Comparison of ENCODE assay signal across 8 cellular contexts in the genomic region with DNA sequence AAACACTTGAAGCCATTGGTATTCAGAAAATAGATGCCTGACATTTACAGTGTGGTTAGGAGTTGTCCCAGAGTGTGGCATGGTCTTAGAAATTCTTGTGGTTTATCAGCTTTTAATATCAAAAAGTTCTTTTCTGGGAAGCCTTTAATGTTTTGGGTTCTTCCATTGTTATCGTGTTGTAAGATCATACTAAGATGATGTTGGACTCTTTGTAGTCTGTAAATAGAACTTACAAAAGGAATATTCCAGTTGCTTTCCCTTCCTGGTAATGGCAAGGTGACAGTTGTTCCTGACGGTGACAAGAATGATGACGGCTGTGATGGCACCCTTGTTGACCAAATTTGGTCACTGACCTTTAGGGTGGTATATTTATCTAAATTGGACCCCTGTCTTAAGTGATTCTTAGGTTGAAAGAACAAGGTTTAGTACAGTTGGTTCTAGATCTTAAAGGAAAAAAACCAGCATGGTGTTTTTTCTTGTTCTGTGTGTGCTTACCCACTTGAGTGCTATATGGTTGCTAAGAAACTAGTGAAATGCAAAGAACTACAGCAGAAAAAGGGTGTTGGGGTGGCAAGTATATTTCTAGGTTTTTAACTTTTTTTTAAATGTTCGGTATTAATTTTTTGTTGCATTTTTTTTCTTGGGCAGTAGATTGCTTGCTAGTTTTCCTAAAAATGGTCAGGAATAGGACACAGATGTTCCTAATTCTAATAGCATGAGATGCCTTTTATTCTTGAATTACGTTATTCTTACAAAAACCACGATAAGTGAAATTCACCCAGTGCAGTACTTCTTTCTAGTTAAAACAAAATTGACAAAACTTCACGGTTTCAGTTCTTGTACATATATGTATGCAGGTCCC. TPM values are rescaled to one million over a fixed set of nuclear protein-coding genes. Genes with fewer than 3 reads are reported as not detected.
DNase-seq lines count a peak whose midpoint lies in the region; ATAC-seq and TF ChIP-seq lines count a peak whose summit lies in the region.

No MANE protein-coding gene starts in this region.

- H3K4me1 ChIP-seq in iPS-18a (ENCODE audit: control insufficient read depth, low read depth, low read length) = peaks cover 37% of the 10 kb centered on the region
- H3K4me1 ChIP-seq in tibial artery = peaks cover 0 to 73% (median 17%) of the 10 kb centered on the region in 4 donors

- H3K36me3 Mint-ChIP-seq in activated CD4-positive, alpha-beta T cell treated with anti-CD3 and anti-CD28 coated beads, Interleukin-2, amount 10 ng/mL, durations not matched to agents 7 days and 5 days (ENCODE audit: low read depth) = peaks cover 48% of the 10 kb centered on the region
- peaks cover 44% of the 10 kb centered on the region for H3K36me3 Mint-ChIP-seq in activated CD4-positive, alpha-beta memory T cell treated with anti-CD3 and anti-CD28 coated beads for 36 hours

- no peak for ATAC-seq in HG03571 (IDR thresholded peaks at IDR 0.05; ENCODE audit: unreplicated experiment)

- H3K4me3 ChIP-seq in iPS-18a (ENCODE audit: low read length) (peak overlapping the region; percentile 100), tibial artery (peak overlapping the region; percentile 88 to 94)

- H3K4me3 Mint-ChIP-seq in activated CD4-positive, alpha-beta T cell treated with anti-CD3 and anti-CD28 coated beads, Interleukin-2, amount 10 ng/mL, durations not matched to agents 7 days and 5 days = peak overlapping the region; percentile 88
- H3K4me3 Mint-ChIP-seq in activated CD4-positive, alpha-beta memory T cell treated with anti-CD3 and anti-CD28 coated beads for 36 hours = peak overlapping the region; percentile 90

- no peak for DNase-seq in activated CD4-positive, alpha-beta T cell treated with anti-CD3 and anti-CD28 coated beads, Interleukin-2, amount 10 ng/mL, durations not matched to agents 7 days and 5 days
- DNase-seq in activated CD4-positive, alpha-beta T cell treated with anti-CD3 and anti-CD28 coated beads, Interleukin-2, amount 50 U/mL, for 48 hours = no peak
- no peak for DNase-seq in activated CD4-positive, alpha-beta memory T cell treated with anti-CD3 and anti-CD28 coated beads for 36 hours
- DNase-seq in tibial artery (no peak), inferior parietal cortex (ENCODE audit: extremely low spot score) (no peak), posterior cingulate gyrus (no peak)

- peaks cover 6% of the 10 kb centered on the region for H3K27me3 Mint-ChIP-seq in activated CD4-positive, alpha-beta T cell treated with anti-CD3 and anti-CD28 coated beads, Interleukin-2, amount 10 ng/mL, durations not matched to agents 7 days and 5 days
- H3K27me3 Mint-ChIP-seq in activated CD4-positive, alpha-beta memory T cell treated with anti-CD3 and anti-CD28 coated beads for 36 hours = no peaks in the 10 kb centered on the region

- POLR2A ChIA-PET in activated CD4-positive, alpha-beta T cell treated with anti-CD3 and anti-CD28 coated beads, Interleukin-2, amount 10 ng/mL, durations not matched to agents 7 days and 5 days (lab: Charles Lee) = no interaction called here
- POLR2A ChIA-PET in activated CD4-positive, alpha-beta memory T cell treated with anti-CD3 and anti-CD28 coated beads for 36 hours (lab: Charles Lee) = interaction anchor here (1.0 kb wide), 1 partner anchor 248 kb away, joined by 4 read pairs; no protein-coding TSS in a partner anchor

- no peaks in the 10 kb centered on the region for H3K9me3 Mint-ChIP-seq in activated CD4-positive, alpha-beta T cell treated with anti-CD3 and anti-CD28 coated beads, Interleukin-2, amount 10 ng/mL, durations not matched to agents 7 days and 5 days
- H3K9me3 Mint-ChIP-seq in activated CD4-positive, alpha-beta memory T cell treated with anti-CD3 and anti-CD28 coated beads for 36 hours = no peaks in the 10 kb centered on the region

- peaks cover 67% of the 10 kb centered on the region for H3K4me1 Mint-ChIP-seq in activated CD4-positive, alpha-beta T cell treated with anti-CD3 and anti-CD28 coated beads, Interleukin-2, amount 10 ng/mL, durations not matched to agents 7 days and 5 days
- peaks cover 46% of the 10 kb centered on the region for H3K4me1 Mint-ChIP-seq in activated CD4-positive, alpha-beta memory T cell treated with anti-CD3 and anti-CD28 coated beads for 36 hours (ENCODE audit: low read depth)

- intact Hi-C loops in activated CD4-positive, alpha-beta memory T cell treated with anti-CD3 and anti-CD28 coated beads for 36 hours (cut with micrococcal nuclease) = loop anchor here (2.0 to 10.0 kb wide), 4 partner anchors 34 to 398 kb away; partner anchors contain the start of genes ANKRD13A, GIT2 and GLTP
- intact Hi-C loops in tibial artery (cut with DNase I; ENCODE audit: low total_unique reads) = loop anchor here (5.0 to 10.0 kb wide), 2 partner anchors 58 to 181 kb away; no protein-coding TSS in a partner anchor
- intact Hi-C loops in posterior cingulate gyrus (cut with DNase I) = loop anchor here (5.0 to 10.0 kb wide), 2 partner anchors 61 to 188 kb away; no protein-coding TSS in a partner anchor

- no peak for TF ChIP-seq CTCF in tibial artery (IDR thresholded peaks at IDR 0.05)

- H3K27ac Mint-ChIP-seq in activated CD4-positive, alpha-beta T cell treated with anti-CD3 and anti-CD28 coated beads, Interleukin-2, amount 10 ng/mL, durations not matched to agents 7 days and 5 days = peak overlapping the region; percentile 93
- peak overlapping the region; percentile 87 for H3K27ac Mint-ChIP-seq in activated CD4-positive, alpha-beta memory T cell treated with anti-CD3 and anti-CD28 coated beads for 36 hours

- H3K27ac ChIP-seq in iPS-18a (ENCODE audit: low read length) = no peak overlapping the region
- H3K27ac ChIP-seq in tibial artery = peak overlapping the region; percentile 97 to 100

- H3K9ac ChIP-seq in iPS-18a (ENCODE audit: low read length) = peak overlapping the region; percentile 98

- H3K27me3 ChIP-seq in iPS-18a (ENCODE audit: control insufficient read depth, insufficient read depth, low read length) = peaks cover 11% of the 10 kb centered on the region
- no peaks in the 10 kb centered on the region for H3K27me3 ChIP-seq in tibial artery

- CTCF ChIA-PET in activated CD4-positive, alpha-beta T cell treated with anti-CD3 and anti-CD28 coated beads, Interleukin-2, amount 10 ng/mL, durations not matched to agents 7 days and 5 days (lab: Charles Lee) = interaction anchor here (1.3 kb wide), 1 partner anchor 148 kb away, joined by 5 read pairs; no protein-coding TSS in a partner anchor
- CTCF ChIA-PET in activated CD4-positive, alpha-beta memory T cell treated with anti-CD3 and anti-CD28 coated beads for 36 hours (lab: Charles Lee) = interaction anchor here (0.7 to 1.5 kb wide), 2 partner anchors 31 to 148 kb away, joined by 3 to 4 read pairs; no protein-coding TSS in a partner anchor

- H3K9me3 ChIP-seq in iPS-18a (ENCODE audit: control insufficient read depth, low read depth, low read length) = no peaks in the 10 kb centered on the region
- no peaks in the 10 kb centered on the region for H3K9me3 ChIP-seq in tibial artery

- H3K36me3 ChIP-seq in iPS-18a (ENCODE audit: control insufficient read depth, low read depth, low read length) = peaks cover 40% of the 10 kb centered on the region
- H3K36me3 ChIP-seq in tibial artery = peaks cover 0 to 11% (median 8%) of the 10 kb centered on the region in 3 donors

RNA-seq across cellular contexts. Expression of gene ATP2A2, which starts 2.1 kb away (rescaled TPM):
- 100 to 1,000 TPM; 126 to 131 TPM for total RNA-seq in activated CD4-positive, alpha-beta T cell treated with anti-CD3 and anti-CD28 coated beads, Interleukin-2, amount 10 ng/mL, durations not matched to agents 7 days and 5 days
- total RNA-seq in activated CD4-positive, alpha-beta memory T cell treated with anti-CD3 and anti-CD28 coated beads for 36 hours = 100 to 1,000 TPM; 144 to 152 TPM
